In the genomic region with DNA sequence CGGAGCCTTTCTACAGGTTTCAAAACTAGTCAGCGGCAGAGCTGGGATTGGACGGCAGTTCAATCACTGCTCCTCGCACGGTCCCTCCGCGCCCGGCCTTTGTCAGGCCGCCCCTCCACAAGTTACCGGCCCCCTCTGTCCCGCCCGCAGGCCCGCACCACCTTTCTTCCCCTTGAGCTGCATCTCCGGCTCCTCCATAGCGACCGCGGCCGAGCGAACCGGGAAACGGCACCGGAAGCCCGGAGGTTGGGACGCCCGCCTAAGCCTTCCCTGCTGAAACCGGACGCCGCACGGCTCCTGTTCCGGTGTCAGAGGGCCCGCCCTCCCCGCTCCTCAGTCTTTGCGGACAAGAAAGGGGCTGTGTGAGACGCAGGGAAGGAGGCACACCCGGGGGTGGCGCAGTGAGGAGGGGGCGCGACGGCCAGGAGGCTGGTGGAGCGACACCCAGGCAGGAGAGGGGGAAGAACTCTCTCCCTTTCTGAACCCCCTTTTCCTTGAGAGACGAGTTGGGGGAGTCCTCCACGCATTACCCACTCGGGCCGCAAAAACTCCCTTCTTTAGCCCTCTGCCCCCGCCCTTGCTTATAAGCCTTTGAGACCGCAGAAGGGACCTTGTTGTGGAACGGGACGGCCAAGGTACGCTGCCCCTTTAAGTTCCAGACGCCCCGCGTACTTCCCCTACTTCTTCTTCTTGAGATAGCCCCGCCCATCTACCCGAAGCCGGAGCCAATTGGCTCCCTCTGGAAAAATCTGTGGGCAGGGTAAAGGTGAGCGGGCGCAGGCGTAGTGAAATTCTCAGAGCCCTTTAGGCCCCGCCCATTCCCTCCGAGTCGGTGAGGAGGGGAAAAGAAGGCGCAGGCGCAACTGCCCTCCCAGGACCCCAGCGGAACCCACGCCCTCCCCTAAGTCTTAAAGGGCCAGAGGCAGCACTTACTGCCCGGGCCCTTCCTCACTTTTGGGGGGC, we compare ENCODE assay signal across 8 cellular contexts. TPM values are rescaled to one million over a fixed set of nuclear protein-coding genes. Genes with fewer than 3 reads are reported as not detected.
DNase-seq lines count a peak whose midpoint lies in the region; ATAC-seq and TF ChIP-seq lines count a peak whose summit lies in the region.

Gene BORCS8, minus strand, starts transcription at position 233 of the 963 bp plus-strand sequence. Its CDS starts 35 bp downstream, at position 198.
Gene RFXANK, plus strand, starts transcription at position 339 of the 963 bp plus-strand sequence. CDS start 1,689 bp downstream, outside the sequence.

- H3K9me3 Mint-ChIP-seq in activated naive CD8-positive, alpha-beta T cell (ENCODE audit: low read depth): no peaks in the 10 kb centered on the region

- H3K27ac ChIP-seq in temporal lobe (ENCODE audit: low read depth, low read length): peak within 1 kb of the TSS; percentile 100

- H3K4me3 Mint-ChIP-seq in activated naive CD8-positive, alpha-beta T cell: peak within 1 kb of the TSS; percentile 97

- CTCF ChIA-PET in GM10248 (lab: Yijun Ruan, JAX): interaction anchor here (0.9 to 2.9 kb wide), 5 partner anchors 10 to 46 kb away, joined by 3 to 16 read pairs (median 9); partner anchors contain the start of genes MEF2B and NR2C2AP

- POLR2A ChIA-PET in GM10248 (lab: Yijun Ruan, JAX): interaction anchor here (0.6 kb wide), 2 partner anchors 432 to 495 kb away, joined by 3 read pairs; no protein-coding TSS in a partner anchor

- DNase-seq in GM10248 (ENCODE audit: extremely low spot score): peak; percentile 98
- peak; percentile 100 for DNase-seq in NCI-H1105 (lab: John Stamatoyannopoulos, UW)
- DNase-seq in SKM-1 treated with dmso at 0.1 percent for 144 hours (lab: John Stamatoyannopoulos, UW; ENCODE audit: unreplicated experiment): peak; percentile 99
- peak; percentile 94 for DNase-seq in glomerular endothelial cell (ENCODE audit: extremely low read depth, low read depth, low spot score)
- DNase-seq in occipital lobe (lab: John Stamatoyannopoulos, UW): peak; percentile 97

- no peaks in the 10 kb centered on the region for H3K36me3 Mint-ChIP-seq in activated naive CD8-positive, alpha-beta T cell

- no peak for TF ChIP-seq CTCF in GM10248 (IDR thresholded peaks at IDR 0.05; ENCODE audit: control extremely low read depth, extremely low read depth, low read depth, missing control alignments)

- peak; percentile 83 for ATAC-seq in HG02623 (IDR thresholded peaks at IDR 0.05; ENCODE audit: unreplicated experiment)

- peaks cover 39% of the 10 kb centered on the region for H3K4me1 Mint-ChIP-seq in activated naive CD8-positive, alpha-beta T cell (ENCODE audit: low read depth)

- peak within 1 kb of the TSS; percentile 98 for H3K27ac Mint-ChIP-seq in activated naive CD8-positive, alpha-beta T cell

- H3K27me3 Mint-ChIP-seq in activated naive CD8-positive, alpha-beta T cell: no peaks in the 10 kb centered on the region

RNA-seq across cellular contexts. Expression of gene BORCS8, which starts in this region (rescaled TPM):
- 20.7 and 29.3 TPM in 2 replicates for total RNA-seq in glomerular endothelial cell
- 14.5 TPM for total RNA-seq in occipital lobe
- 14.8 TPM for total RNA-seq in temporal lobe

RNA-seq across cellular contexts. Expression of gene RFXANK, which starts in this region (rescaled TPM):
- total RNA-seq in glomerular endothelial cell: 89.3 and 109 TPM in 2 replicates
- 14.5 TPM for total RNA-seq in occipital lobe
- 15.0 TPM for total RNA-seq in temporal lobe

Comparison
In these comparisons a context has a peak if more than half of its experiments do, and no peak if none do; other contexts are left out.
1. Peak in every context shown above with its lines: DNase-seq, ATAC-seq and H3K27ac ChIP-seq.